In the genomic region with DNA sequence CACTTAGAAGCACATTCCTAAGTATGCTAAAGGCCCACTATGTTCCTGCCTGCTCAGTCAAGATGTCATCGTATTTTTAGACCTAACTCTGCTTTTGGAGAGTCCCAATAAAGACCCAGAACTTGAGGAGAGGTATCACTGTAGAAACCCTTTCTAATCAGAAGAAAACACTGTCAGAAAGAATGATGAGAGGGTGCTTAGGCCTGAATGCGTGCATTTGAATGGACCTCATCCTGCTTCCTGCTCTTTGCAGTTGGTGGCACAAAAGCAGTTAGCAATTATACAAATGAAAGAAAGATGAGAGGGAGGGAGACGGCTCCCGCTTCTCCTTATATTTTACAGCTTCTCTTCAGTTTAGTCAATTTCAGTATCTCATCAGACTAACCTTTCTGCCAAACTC, we compare ENCODE assay signal across 21 cellular contexts.
"Had no signal": no experiment of that assay in that cellular context is flagged by ENCODE, and none has a peak within 500 bp of the region (broad histone marks: within the 10 kb centered on the region; RNA-seq: fewer than 3 reads in every experiment).

No MANE protein-coding gene starts in this region.

- H3K4me1 ChIP-seq: breast epithelium had no signal

- H3K4me3 ChIP-seq: breast epithelium, K562 had no signal

- H3K36me3 ChIP-seq: breast epithelium had no signal

- H3K27me3 ChIP-seq: breast epithelium had no signal

- H3K27ac ChIP-seq: breast epithelium had no signal

- ATAC-seq: activated CD8-positive, alpha-beta memory T cell treated with anti-CD3 and anti-CD28 coated beads, Interleukin-2, amount 10 ng/mL, durations not matched to agents 7 days and 5 days; K562; PC-3 had no signal

- H3K9me3 ChIP-seq: breast epithelium had no signal

- FAIRE-seq: K562 had no signal

- DNase-seq: activated CD4-positive, alpha-beta T cell treated with anti-CD3 and anti-CD28 coated beads for 48 hours; activated CD4-positive, alpha-beta T cell treated with anti-CD3 and anti-CD28 coated beads, Interleukin-2, amount 50 U/mL, for 48 hours; activated CD4-positive, CD25-positive, alpha-beta regulatory T cell treated with anti-CD3 and anti-CD28 coated beads, Interleukin-2, amount 50 U/mL, for 72 hours; activated CD8-positive, alpha-beta memory T cell treated with anti-CD3 and anti-CD28 coated beads, Interleukin-2, amount 10 ng/mL, durations not matched to agents 7 days and 5 days; activated effector memory CD4-positive, alpha-beta T cell treated with Interleukin-2 at 50 U/mL for 16 hours; activated naive CD4-positive, alpha-beta T cell; activated T-cell treated with anti-CD3 and anti-CD28 coated beads, Interleukin-2, amount 50 U/mL, for 24 hours; aorta; central memory CD4-positive, alpha-beta T cell; Karpas-422; NCI-H1048; NCI-H1694; NCI-H2029; NCI-H2107; NCI-H510A treated with DMSO at 0.1 percent for 48 hours; NCI-H774; NK-92 treated with Interleukin-12 subunit alpha and Interleukin-12 subunit beta, amount 100 ng/mL, for 24 hours; PC-3; SHP77 treated with DMSO at 0.1 percent for 48 hours had no signal
